In genomic region chr17:78780852-78781338, GRCh38 we compare ENCODE assay signal across 8 cellular contexts. TPM values are rescaled to one million over a fixed set of nuclear protein-coding genes. Genes with fewer than 3 reads are reported as not detected.
A peak's percentile ranks its signal among the peaks of the same experiment; 100 is the strongest.
DNase-seq lines count a peak whose midpoint lies in the region; ATAC-seq and TF ChIP-seq lines count a peak whose summit lies in the region.

No MANE protein-coding gene starts in this region.

- H3K4me3 ChIP-seq in esophagus (ENCODE audit: low read depth in 1 of 2, low read length in 2 of 2): peak overlapping the region; percentile 84 to 87
- peak overlapping the region; percentile 95 for H3K4me3 ChIP-seq in psoas muscle

- intact Hi-C loops in psoas muscle (cut with DNase I): loop anchor here (5.0 kb wide), 3 partner anchors 44 to 64 kb away; no protein-coding TSS in a partner anchor

- peaks cover 24% of the 10 kb centered on the region for H3K36me3 Mint-ChIP-seq in T-helper 1 cell treated with Interleukin-12 subunit alpha and Interleukin-12 subunit beta and Interleukin-4 antibody, amounts not matched to agents 30 μg/mL and 1 μg/mL, for 36 hours (ENCODE audit: low read depth)

- no peaks in the 10 kb centered on the region; the same call in 1 of the 2 replicates for H3K4me1 ChIP-seq in ES-I3 (ENCODE audit: insufficient read depth, low read length)
- peaks cover 0 to 14% of the 10 kb centered on the region in 2 donors for H3K4me1 ChIP-seq in esophagus (ENCODE audit: control insufficient read depth in 2 of 2, insufficient read depth in 2 of 2, low read length in 1 of 2)
- peaks cover 24% of the 10 kb centered on the region for H3K4me1 ChIP-seq in psoas muscle

- no peaks in the 10 kb centered on the region for H3K27me3 Mint-ChIP-seq in T-helper 1 cell treated with Interleukin-12 subunit alpha and Interleukin-12 subunit beta and Interleukin-4 antibody, amounts not matched to agents 30 μg/mL and 1 μg/mL, for 36 hours (ENCODE audit: low read depth)

- WGBS in esophagus, 2 donors: 28 to 30% methylated on average over 17 of the region's 17 CpGs
- 33 to 60% (median 37%) methylated on average over 17 of the region's 17 CpGs for WGBS in psoas muscle, 3 donors

- ATAC-seq in psoas muscle: peak in 1 of 4 donors; percentile 18
- ATAC-seq in HG02852 (IDR thresholded peaks at IDR 0.05; ENCODE audit: unreplicated experiment): no peak

- peak overlapping the region; percentile 64 for H3K9ac ChIP-seq in ES-I3 (ENCODE audit: low read depth, low read length)

- no peaks in the 10 kb centered on the region for H3K36me3 ChIP-seq in ES-I3 (ENCODE audit: insufficient read depth, low read length)
- no peaks in the 10 kb centered on the region for H3K36me3 ChIP-seq in esophagus (ENCODE audit: control insufficient read depth in 2 of 2, insufficient read depth in 2 of 2, low read length in 1 of 2)
- H3K36me3 ChIP-seq in psoas muscle (ENCODE audit: insufficient read depth in 1 of 2, low read depth in 1 of 2): no peaks in the 10 kb centered on the region

- DNase-seq in psoas muscle (no peak), NCI-H446 (lab: John Stamatoyannopoulos, UW) (no peak), NCI-H2029 (lab: John Stamatoyannopoulos, UW) (no peak), MV-4-11 (lab: John Stamatoyannopoulos, UW) (no peak)

- peaks cover 45% of the 10 kb centered on the region for H3K4me1 Mint-ChIP-seq in T-helper 1 cell treated with Interleukin-12 subunit alpha and Interleukin-12 subunit beta and Interleukin-4 antibody, amounts not matched to agents 30 μg/mL and 1 μg/mL, for 36 hours (ENCODE audit: low read depth)

- no peak for TF ChIP-seq CTCF in psoas muscle (IDR thresholded peaks at IDR 0.05)

- H3K27me3 ChIP-seq in esophagus (ENCODE audit: control insufficient read depth in 1 of 2, insufficient read depth in 2 of 2, low read length in 2 of 2): no peaks in the 10 kb centered on the region
- no peaks in the 10 kb centered on the region for H3K27me3 ChIP-seq in psoas muscle (ENCODE audit: insufficient read depth in 3 of 3, low read length in 2 of 3)

- no peaks in the 10 kb centered on the region for H3K9me3 Mint-ChIP-seq in T-helper 1 cell treated with Interleukin-12 subunit alpha and Interleukin-12 subunit beta and Interleukin-4 antibody, amounts not matched to agents 30 μg/mL and 1 μg/mL, for 36 hours

- H3K9me3 ChIP-seq in ES-I3 (ENCODE audit: control insufficient read depth, insufficient read depth, low read length) (no peaks in the 10 kb centered on the region), esophagus (ENCODE audit: control insufficient read depth in 2 of 2, insufficient read depth in 1 of 2, low read depth in 1 of 2, low read length in 1 of 2) (no peaks in the 10 kb centered on the region), psoas muscle (no peaks in the 10 kb centered on the region)

- H3K27ac ChIP-seq in esophagus (ENCODE audit: low read depth in 2 of 2, low read length in 1 of 2) (peak overlapping the region; percentile 96 to 97), psoas muscle (peak overlapping the region; percentile 92)

- peak overlapping the region; percentile 96 for H3K27ac Mint-ChIP-seq in T-helper 1 cell treated with Interleukin-12 subunit alpha and Interleukin-12 subunit beta and Interleukin-4 antibody, amounts not matched to agents 30 μg/mL and 1 μg/mL, for 36 hours

- peak overlapping the region; percentile 92 for H3K4me3 Mint-ChIP-seq in T-helper 1 cell treated with Interleukin-12 subunit alpha and Interleukin-12 subunit beta and Interleukin-4 antibody, amounts not matched to agents 30 μg/mL and 1 μg/mL, for 36 hours

RNA-seq across cellular contexts. Expression of gene CYTH1, which starts 1.2 kb away (rescaled TPM):
- polyA plus RNA-seq in esophagus (10 to 100 TPM; 36.0 to 52.8 TPM), psoas muscle (10 to 100 TPM; 18.7 to 38.0 (median 23.9) TPM)
- total RNA-seq in psoas muscle: 10 to 100 TPM; 25.6 to 40.4 (median 34.0) TPM

RNA-seq across cellular contexts. Expression of gene USP36, which starts 59.7 kb away (rescaled TPM):
- polyA plus RNA-seq in esophagus (10 to 100 TPM; 17.0 to 17.6 TPM), psoas muscle (10 to 100 TPM; 14.0 to 23.7 (median 20.6) TPM)
- total RNA-seq in psoas muscle: 10 to 100 TPM; 24.2 to 40.5 (median 28.8) TPM
